In genomic region chr5:179820127-179820482, GRCh38 we compare ENCODE assay signal across 9 cellular contexts. TPM values are rescaled to one million over a fixed set of nuclear protein-coding genes. Genes with fewer than 3 reads are reported as not detected.
DNase-seq lines count a peak whose midpoint lies in the region; ATAC-seq, FAIRE-seq and TF ChIP-seq lines count a peak whose summit lies in the region.
"Had no signal": no experiment of that assay in that cellular context is flagged by ENCODE, and none has a peak within 500 bp of the region (broad histone marks: within the 10 kb centered on the region; RNA-seq: fewer than 3 reads in every experiment).

No MANE protein-coding gene starts in this region.

- H3K36me3 ChIP-seq in GM23248 (ENCODE audit: low read depth) (peaks cover 7% of the 10 kb centered on the region), skeletal muscle satellite cell (ENCODE audit: insufficient read depth, low read length) (peaks cover 31% of the 10 kb centered on the region)

- H3K79me2 ChIP-seq in GM23248 (ENCODE audit: insufficient read depth), result peaks cover 33% of the 10 kb centered on the region

- peak overlapping the region; percentile 97 for H3K9ac ChIP-seq in GM23248
- peak overlapping the region; percentile 96 for H3K9ac ChIP-seq in skeletal muscle satellite cell (ENCODE audit: low read depth, low read length)

- FAIRE-seq in RCC 7860 (lab: Jason Lieb, UNC), result no peak

- H3K27me3 ChIP-seq in GM23248 (replicated peaks; ENCODE audit: insufficient read depth) (no peaks in the 10 kb centered on the region), skeletal muscle satellite cell (ENCODE audit: control insufficient read depth, insufficient read depth, low read length) (no peaks in the 10 kb centered on the region)

- H3K4me1 ChIP-seq in GM23248 (ENCODE audit: insufficient read depth) (peaks cover 33% of the 10 kb centered on the region), skeletal muscle satellite cell (ENCODE audit: control insufficient read depth, insufficient read depth, low read length) (peaks cover 61% of the 10 kb centered on the region)

- peaks cover 11% of the 10 kb centered on the region; the same call in 1 of the 2 replicates for H4K20me1 ChIP-seq in GM23248 (ENCODE audit: insufficient read depth)

- ATAC-seq in GM19395 (IDR thresholded peaks at IDR 0.05; ENCODE audit: unreplicated experiment) (no peak), HG03520 (IDR thresholded peaks at IDR 0.05; ENCODE audit: unreplicated experiment) (no peak), HG03565 (IDR thresholded peaks at IDR 0.05; ENCODE audit: unreplicated experiment) (no peak)

- H3K9me3 ChIP-seq in GM23248 (ENCODE audit: low read depth), result no peaks in the 10 kb centered on the region
- H3K9me3 ChIP-seq in skeletal muscle satellite cell (replicated peaks; ENCODE audit: low read length), result no peaks in the 10 kb centered on the region

- DNase-seq in GM23248, result peak; percentile 38
- no peak for DNase-seq in foreskin fibroblast
- DNase-seq in RCC 7860 (ENCODE audit: low spot score), result no peak

- in situ Hi-C loops in GM23248 (cut with MboI), result no loop called here

- no peaks in the 10 kb centered on the region for H3K9me2 ChIP-seq in GM23248 (ENCODE audit: insufficient read depth)

- TF ChIP-seq CTCF in VCaP (conservative IDR thresholded peaks at IDR 0.05) (no peak), foreskin fibroblast (IDR thresholded peaks at IDR 0.05; ENCODE audit: low read depth, low read length) (no peak)

- peak overlapping the region; percentile 78 for H3K4me3 ChIP-seq in GM23248
- H3K4me3 ChIP-seq in foreskin fibroblast (ENCODE audit: low read depth in 1 of 2, low read length in 2 of 2), result peak overlapping the region; percentile 79 to 98
- peak overlapping the region; percentile 76 for H3K4me3 ChIP-seq in skeletal muscle satellite cell (ENCODE audit: low read length)

- H3K4me2 ChIP-seq in GM23248 (ENCODE audit: unreplicated experiment) (peak overlapping the region; percentile 91), skeletal muscle satellite cell (ENCODE audit: low read length) (peak overlapping the region; percentile 87)

- no peaks in the 10 kb centered on the region; the same call in 1 of the 2 replicates for H3F3A ChIP-seq in GM23248 (ENCODE audit: insufficient read depth)

- H3K27ac ChIP-seq in GM23248 (peak overlapping the region; percentile 91), VCaP (peak overlapping the region; percentile 100)

- WGBS in GM23248 (ENCODE audit: low coverage in 1 of 2, low lambda C conversion rate in 2 of 2, missing lambda C conversion rate in 2 of 2), 2 experiments, result 20 to 28% methylated on average over 11 to 12 of the region's 12 CpGs

- peak overlapping the region; percentile 75 for H2AFZ ChIP-seq in GM23248

RNA-seq across cellular contexts. Expression of gene SQSTM1, which starts 0.6 kb away (rescaled TPM):
- total RNA-seq in GM23248 (2014; rRNA removed; shearing (Covaris generic)), result 211 and 228 TPM in 2 replicates
- polyA plus RNA-seq in GM23248 (2016; fragmentation: Nextera tagmentation; extraction: Ambion mirVana), result 265 and 310 TPM in 2 replicates
- 416 and 1,062 TPM in 2 replicates for total RNA-seq in skeletal muscle satellite cell (2012; rRNA removed)

RNA-seq across cellular contexts. Expression of gene MGAT4B, which starts 13.4 kb away (rescaled TPM):
- 139 and 143 TPM in 2 replicates for total RNA-seq in GM23248 (2014; rRNA removed; shearing (Covaris generic))
- 28.0 and 28.9 TPM in 2 replicates for polyA plus RNA-seq in GM23248 (2016; fragmentation: Nextera tagmentation; extraction: Ambion mirVana)
- 141 and 148 TPM in 2 replicates for total RNA-seq in skeletal muscle satellite cell (2012; rRNA removed)

RNA-seq across cellular contexts. Expression of gene LTC4S, which starts 26.3 kb away (rescaled TPM):
- total RNA-seq in GM23248 (2014; rRNA removed; shearing (Covaris generic)), result 3.7 and 6.6 TPM in 2 replicates
- 1.6 and 2.0 TPM in 2 replicates for polyA plus RNA-seq in GM23248 (2016; fragmentation: Nextera tagmentation; extraction: Ambion mirVana)
- not detected in 2 replicates for total RNA-seq in skeletal muscle satellite cell (2012; rRNA removed)
- total RNA-seq: M059J had no signal

RNA-seq across cellular contexts. Expression of gene MRNIP, which starts 38.5 kb away (rescaled TPM):
- 17.3 and 23.0 TPM in 2 replicates for total RNA-seq in GM23248 (2014; rRNA removed; shearing (Covaris generic))
- 13.3 and 14.1 TPM in 2 replicates for polyA plus RNA-seq in GM23248 (2016; fragmentation: Nextera tagmentation; extraction: Ambion mirVana)
- total RNA-seq in skeletal muscle satellite cell (2012; rRNA removed), result 9.1 and 11.1 TPM in 2 replicates
